Comparison of ENCODE assay signal across 2 cellular contexts in the genomic region with DNA sequence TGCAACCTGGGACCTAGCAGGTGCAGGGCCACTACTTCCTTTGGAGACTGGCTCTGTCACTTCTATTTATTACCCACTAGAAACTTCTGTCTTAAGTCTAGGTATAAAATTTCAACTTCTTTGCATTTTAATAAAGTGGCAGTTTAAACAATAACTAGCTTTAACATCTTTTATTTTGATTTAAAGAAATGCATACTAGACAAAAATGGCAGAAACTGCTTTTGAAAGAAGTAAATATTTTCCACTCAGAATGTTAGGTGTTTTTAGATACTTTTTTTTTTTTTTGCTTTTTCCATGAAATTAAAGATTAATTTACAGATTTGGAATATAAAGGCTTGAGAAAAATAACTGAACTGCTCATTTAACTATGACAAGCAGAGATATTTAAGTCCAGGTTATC.
TF ChIP-seq lines count a peak whose summit lies in the region.

No MANE protein-coding gene starts in this region.

TF ChIP-seq in IMR-90, 13 proteins besides CTCF, POLR2A, EP300 and RAD21 (continued from another document):
- no peak for TF ChIP-seq ELK1 (IDR thresholded peaks at IDR 0.05; ENCODE audit: borderline replicate concordance, low read depth, low read length)
- no peak for TF ChIP-seq CHD1 (IDR thresholded peaks at IDR 0.05; ENCODE audit: low read depth, low read length)

TF ChIP-seq in K562, 482 proteins besides CTCF, POLR2A, EP300 and RAD21 (continued from another document):
- TF ChIP-seq MYNN (IDR thresholded peaks at IDR 0.05): no peak
- no peak for TF ChIP-seq MYNN (CRISPR knock-in tag; IDR thresholded peaks at IDR 0.05)
